Comparison of ENCODE assay signal across 8 cellular contexts in genomic region chr7:43729924-43730248, GRCh38. TPM values are rescaled to one million over a fixed set of nuclear protein-coding genes. Genes with fewer than 3 reads are reported as not detected.
DNase-seq lines count a peak whose midpoint lies in the region; ATAC-seq and TF ChIP-seq lines count a peak whose summit lies in the region.

No MANE protein-coding gene starts in this region.

- peaks cover 0 to 12% of the 10 kb centered on the region in 2 donors for H3K36me3 Mint-ChIP-seq in CD4-positive, alpha-beta memory T cell
- peaks cover 11% of the 10 kb centered on the region for H3K36me3 Mint-ChIP-seq in activated T-helper 2 cell treated with anti-CD3 and anti-CD28 coated beads, Interferon-gamma antibody, Interleukin-2, Interleukin-4, amounts not matched to agents 10 μg/mL and 5 μg/mL and 100 μg/mL, durations not matched to agents 14 hours and 24 hours and 36 hours (ENCODE audit: low read depth)
- H3K36me3 Mint-ChIP-seq in immature natural killer cell = no peaks in the 10 kb centered on the region

- CTCF ChIA-PET in CD4-positive, alpha-beta memory T cell (lab: Charles Lee; ENCODE audit: partially characterized antibody) = interaction anchor here (1.1 to 3.4 kb wide), 11 partner anchors 9 to 148 kb away, joined by 3 to 32 read pairs (median 4); partner anchors contain the start of genes BLVRA and STK17A

- no peaks in the 10 kb centered on the region for H3K36me3 ChIP-seq in CD4-positive, alpha-beta memory T cell (ENCODE audit: insufficient read depth, low read length)
- no peaks in the 10 kb centered on the region for H3K36me3 ChIP-seq in thyroid gland

- H3K4me1 ChIP-seq in CD4-positive, alpha-beta memory T cell (ENCODE audit: insufficient read depth, low read length) = peaks cover 34% of the 10 kb centered on the region
- H3K4me1 ChIP-seq in thyroid gland = peaks cover 6 to 10% of the 10 kb centered on the region in 2 donors

- H3K9me3 Mint-ChIP-seq in CD4-positive, alpha-beta memory T cell = no peaks in the 10 kb centered on the region
- no peaks in the 10 kb centered on the region for H3K9me3 Mint-ChIP-seq in activated T-helper 2 cell treated with anti-CD3 and anti-CD28 coated beads, Interferon-gamma antibody, Interleukin-2, Interleukin-4, amounts not matched to agents 10 μg/mL and 5 μg/mL and 100 μg/mL, durations not matched to agents 14 hours and 24 hours and 36 hours
- no peaks in the 10 kb centered on the region for H3K9me3 Mint-ChIP-seq in immature natural killer cell

- peak overlapping the region; percentile 67 for H3K27ac ChIP-seq in CD4-positive, alpha-beta memory T cell (ENCODE audit: low read depth, low read length)
- H3K27ac ChIP-seq in thyroid gland = peak overlapping the region; percentile 60 to 81 (median 79)

- no peaks in the 10 kb centered on the region for H3K27me3 ChIP-seq in CD4-positive, alpha-beta memory T cell (ENCODE audit: insufficient read depth, low read length)
- H3K27me3 ChIP-seq in thyroid gland = no peaks in the 10 kb centered on the region

- POLR2A ChIA-PET in CD4-positive, alpha-beta memory T cell (lab: Charles Lee; ENCODE audit: partially characterized antibody) = interaction anchor here (0.6 to 2.5 kb wide), 10 partner anchors 9 to 798 kb away, joined by 3 to 22 read pairs (median 5); partner anchors contain the start of genes BLVRA, MRPL32, PSMA2 and STK17A

- peaks cover 0 to 1% of the 10 kb centered on the region in 2 donors for H3K27me3 Mint-ChIP-seq in CD4-positive, alpha-beta memory T cell
- H3K27me3 Mint-ChIP-seq in activated T-helper 2 cell treated with anti-CD3 and anti-CD28 coated beads, Interferon-gamma antibody, Interleukin-2, Interleukin-4, amounts not matched to agents 10 μg/mL and 5 μg/mL and 100 μg/mL, durations not matched to agents 14 hours and 24 hours and 36 hours (ENCODE audit: low read depth) = no peaks in the 10 kb centered on the region
- H3K27me3 Mint-ChIP-seq in immature natural killer cell (ENCODE audit: low read depth in 3 of 3) = peaks cover 1 to 3% (median 3%) of the 10 kb centered on the region in 3 donors

- TF ChIP-seq CTCF in thyroid gland (IDR thresholded peaks at IDR 0.05) = no peak

- intact Hi-C loops in CD4-positive, alpha-beta memory T cell (cut with micrococcal nuclease) = loop anchor here (1.0 to 5.0 kb wide), 6 partner anchors 28 to 798 kb away; partner anchors contain the start of genes BLVRA, MRPL32, PSMA2 and STK17A
- intact Hi-C loops in activated T-helper 2 cell treated with anti-CD3 and anti-CD28 coated beads, Interferon-gamma antibody, Interleukin-2, Interleukin-4, amounts not matched to agents 10 μg/mL and 5 μg/mL and 100 μg/mL, durations not matched to agents 14 hours and 24 hours and 36 hours (cut with micrococcal nuclease) = loop anchor here (2.0 to 10.0 kb wide), 5 partner anchors 29 to 275 kb away; partner anchors contain the start of genes BLVRA and STK17A
- intact Hi-C loops in thyroid gland (cut with DNase I) = loop anchor here (10.0 kb wide), 1 partner anchor 105 kb away; no protein-coding TSS in a partner anchor

- no peak for TF ChIP-seq POLR2A in thyroid gland (IDR thresholded peaks at IDR 0.05)

- peak overlapping the region; percentile 93 to 95 (median 94) for H3K4me3 Mint-ChIP-seq in CD4-positive, alpha-beta memory T cell
- peak overlapping the region; percentile 86 for H3K4me3 Mint-ChIP-seq in activated T-helper 2 cell treated with anti-CD3 and anti-CD28 coated beads, Interferon-gamma antibody, Interleukin-2, Interleukin-4, amounts not matched to agents 10 μg/mL and 5 μg/mL and 100 μg/mL, durations not matched to agents 14 hours and 24 hours and 36 hours (ENCODE audit: low read depth)
- H3K4me3 Mint-ChIP-seq in immature natural killer cell = peak overlapping the region; percentile 91 to 97 (median 93)

- peaks cover 28 to 45% (median 33%) of the 10 kb centered on the region in 4 donors for H3K4me1 Mint-ChIP-seq in CD4-positive, alpha-beta memory T cell
- H3K4me1 Mint-ChIP-seq in activated T-helper 2 cell treated with anti-CD3 and anti-CD28 coated beads, Interferon-gamma antibody, Interleukin-2, Interleukin-4, amounts not matched to agents 10 μg/mL and 5 μg/mL and 100 μg/mL, durations not matched to agents 14 hours and 24 hours and 36 hours (ENCODE audit: low read depth) = peaks cover 22% of the 10 kb centered on the region
- H3K4me1 Mint-ChIP-seq in immature natural killer cell = peaks cover 23 to 51% of the 10 kb centered on the region in 2 donors

- ATAC-seq in HG02798 (IDR thresholded peaks at IDR 0.05; ENCODE audit: poor library complexity, unreplicated experiment) = peak; percentile 6

- no peak for DNase-seq in CD4-positive, alpha-beta memory T cell
- DNase-seq in activated T-helper 2 cell treated with anti-CD3 and anti-CD28 coated beads, Interferon-gamma antibody, Interleukin-2, Interleukin-4, amounts not matched to agents 10 μg/mL and 5 μg/mL and 100 μg/mL, durations not matched to agents 14 hours and 24 hours and 36 hours (ENCODE audit: low spot score) = no peak
- DNase-seq in immature natural killer cell = no peak
- no peak for DNase-seq in thyroid gland
- no peak for DNase-seq in NCI-H82 (lab: John Stamatoyannopoulos, UW)
- DNase-seq in SIG-M5 (lab: John Stamatoyannopoulos, UW) = no peak
- DNase-seq in putamen (ENCODE audit: low spot score) = no peak

- peak overlapping the region; percentile 97 to 99 for H3K4me3 ChIP-seq in CD4-positive, alpha-beta memory T cell (ENCODE audit: low read length in 2 of 2)
- H3K4me3 ChIP-seq in thyroid gland (replicated peaks in 1 of 3) = peak overlapping the region in 2 of 3 donors; percentile 70 to 83

- no peaks in the 10 kb centered on the region for H3K9me3 ChIP-seq in CD4-positive, alpha-beta memory T cell (ENCODE audit: control insufficient read depth in 1 of 2, low read length in 2 of 2)
- no peaks in the 10 kb centered on the region for H3K9me3 ChIP-seq in thyroid gland

- WGBS in thyroid gland, 2 donors = 19 to 20% methylated on average over 4 of the region's 4 CpGs

- peak overlapping the region; percentile 84 to 95 (median 91) for H3K27ac Mint-ChIP-seq in CD4-positive, alpha-beta memory T cell
- peak overlapping the region; percentile 84 for H3K27ac Mint-ChIP-seq in activated T-helper 2 cell treated with anti-CD3 and anti-CD28 coated beads, Interferon-gamma antibody, Interleukin-2, Interleukin-4, amounts not matched to agents 10 μg/mL and 5 μg/mL and 100 μg/mL, durations not matched to agents 14 hours and 24 hours and 36 hours
- H3K27ac Mint-ChIP-seq in immature natural killer cell = peak overlapping the region; percentile 81 to 92 (median 86)

RNA-seq across cellular contexts. Expression of gene COA1, which starts 0.6 kb away (rescaled TPM):
- total RNA-seq in CD4-positive, alpha-beta memory T cell = 10 to 100 TPM; 52.0 to 53.2 TPM
- polyA plus RNA-seq in CD4-positive, alpha-beta memory T cell = 10 to 100 TPM; 43.7 to 56.4 TPM
- total RNA-seq in activated T-helper 2 cell treated with anti-CD3 and anti-CD28 coated beads, Interferon-gamma antibody, Interleukin-2, Interleukin-4, amounts not matched to agents 10 μg/mL and 5 μg/mL and 100 μg/mL, durations not matched to agents 14 hours and 24 hours and 36 hours = 67.1 and 69.1 TPM in 2 replicates
- polyA plus RNA-seq in immature natural killer cell = 10 to 100 TPM; 48.2 to 99.7 (median 77.1) TPM
- 10 to 100 TPM; 59.4 to 72.0 (median 68.7) TPM for total RNA-seq in thyroid gland

RNA-seq across cellular contexts. Expression of gene BLVRA, which starts 28.6 kb away (rescaled TPM):
- 10 to 100 TPM; 18.1 to 19.3 TPM for total RNA-seq in CD4-positive, alpha-beta memory T cell
- polyA plus RNA-seq in CD4-positive, alpha-beta memory T cell = 100 to 1,000 TPM in 1 of 2 donors, 10 to 100 TPM in 1; 72.0 to 105 TPM
- total RNA-seq in activated T-helper 2 cell treated with anti-CD3 and anti-CD28 coated beads, Interferon-gamma antibody, Interleukin-2, Interleukin-4, amounts not matched to agents 10 μg/mL and 5 μg/mL and 100 μg/mL, durations not matched to agents 14 hours and 24 hours and 36 hours = 30.9 and 32.2 TPM in 2 replicates
- 10 to 100 TPM; 51.0 to 72.3 (median 51.0) TPM for polyA plus RNA-seq in immature natural killer cell
- 10 to 100 TPM; 28.5 to 44.5 (median 36.7) TPM for total RNA-seq in thyroid gland
